In the genomic region with DNA sequence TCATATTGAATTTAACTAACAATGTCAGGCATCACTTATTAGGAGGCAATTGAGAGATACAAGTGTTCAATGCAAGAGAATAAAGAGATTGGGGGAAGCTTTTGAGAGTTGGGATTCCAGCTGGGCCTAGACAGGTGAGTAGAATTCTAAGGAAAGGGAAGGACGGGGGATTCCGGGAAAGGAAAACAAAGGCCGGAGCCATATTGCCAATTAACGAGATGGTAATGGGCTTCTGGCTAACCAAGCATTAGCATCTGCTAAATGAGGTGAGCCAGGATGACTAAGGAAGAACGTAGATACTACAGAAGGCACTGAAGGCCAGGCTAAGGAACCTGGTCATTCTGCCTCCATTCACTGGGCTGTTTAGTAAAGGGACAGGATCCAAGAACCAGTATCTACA, we compare ENCODE assay signal across 18 cellular contexts. TPM values are rescaled to one million over a fixed set of nuclear protein-coding genes. Genes with fewer than 3 reads are reported as not detected.
DNase-seq lines count a peak whose midpoint lies in the region; ATAC-seq and TF ChIP-seq lines count a peak whose summit lies in the region.
"Had no signal": no experiment of that assay in that cellular context is flagged by ENCODE, and none has a peak within 500 bp of the region (broad histone marks: within the 10 kb centered on the region; RNA-seq: fewer than 3 reads in every experiment).

No MANE protein-coding gene starts in this region.

- no peaks in the 10 kb centered on the region for H3K9me3 ChIP-seq in iPS-20b (ENCODE audit: insufficient read depth, low read depth, low read length)
- H3K9me3 ChIP-seq: colonic mucosa, sigmoid colon, tibial nerve had no signal

- CTCF ChIA-PET in WTC11 (lab: Charles Lee) (no interaction called here), RWPE1 (lab: Yijun Ruan, JAX) (no interaction called here)

- H3K4me3 ChIP-seq in iPS-20b (ENCODE audit: low read length) = no peak overlapping the region
- H3K4me3 ChIP-seq: colonic mucosa, sigmoid colon, tibial nerve had no signal

- H3K36me3 ChIP-seq in iPS-20b (ENCODE audit: insufficient read depth, low read depth, low read length) = no peaks in the 10 kb centered on the region
- H3K36me3 ChIP-seq: colonic mucosa, sigmoid colon, tibial nerve had no signal

- peak overlapping the region; percentile 98 for H3K27ac Mint-ChIP-seq in stimulated activated naive CD8-positive, alpha-beta T cell treated with anti-CD3 and anti-CD28 coated beads, Interleukin-15, Interleukin-2, amounts not matched to agents 100 ng/mL and 50 ng/mL, for 24 hours
- peak overlapping the region; percentile 72 for H3K27ac Mint-ChIP-seq in WTC11
- H3K27ac Mint-ChIP-seq: stimulated activated naive B cell treated with anti-CD40 and anti-IgM and Interleukin-4, amounts not matched to agents 10 μg/mL and 1 μg/mL and 100 μg/mL, for 72 hours had no signal

- no peaks in the 10 kb centered on the region for H3K27me3 ChIP-seq in iPS-20b (ENCODE audit: insufficient read depth, low read length)
- H3K27me3 ChIP-seq: colonic mucosa, sigmoid colon, tibial nerve had no signal

- H3K9me3 Mint-ChIP-seq in stimulated activated naive CD8-positive, alpha-beta T cell treated with anti-CD3 and anti-CD28 coated beads, Interleukin-15, Interleukin-2, amounts not matched to agents 100 ng/mL and 50 ng/mL, for 24 hours = no peaks in the 10 kb centered on the region
- no peaks in the 10 kb centered on the region for H3K9me3 Mint-ChIP-seq in WTC11
- H3K9me3 Mint-ChIP-seq: stimulated activated naive B cell treated with anti-CD40 and anti-IgM and Interleukin-4, amounts not matched to agents 10 μg/mL and 1 μg/mL and 100 μg/mL, for 72 hours had no signal

- POLR2A ChIA-PET in WTC11 (lab: Charles Lee) (interaction anchor here (1.5 kb wide), 1 partner anchor 12 kb away, joined by 3 read pairs; no protein-coding TSS in a partner anchor), RWPE1 (lab: Yijun Ruan, JAX; ENCODE audit: low non-redundant PET) (no interaction called here)

- H3K4me1 Mint-ChIP-seq in stimulated activated naive CD8-positive, alpha-beta T cell treated with anti-CD3 and anti-CD28 coated beads, Interleukin-15, Interleukin-2, amounts not matched to agents 100 ng/mL and 50 ng/mL, for 24 hours (ENCODE audit: low read depth) = peaks cover 100% of the 10 kb centered on the region
- peaks cover 76% of the 10 kb centered on the region for H3K4me1 Mint-ChIP-seq in WTC11

- DNase-seq in stimulated activated naive CD8-positive, alpha-beta T cell treated with anti-CD3 and anti-CD28 coated beads, Interleukin-15, Interleukin-2, amounts not matched to agents 100 U/mL and 50 U/mL, for 24 hours = no peak
- DNase-seq in WTC11 (ENCODE audit: low spot score) = no peak
- DNase-seq in activated CD4-positive, CD25-positive, alpha-beta regulatory T cell treated with anti-CD3 and anti-CD28 coated beads, Interleukin-2, amount 50 U/mL, for 72 hours = no peak
- DNase-seq in RWPE1 (ENCODE audit: low spot score) = no peak
- DNase-seq: activated gamma-delta T cell; colonic mucosa; COR-L47; EL; NCI-H1417; NCI-H82; SIG-M5; sigmoid colon; stimulated activated naive B cell treated with anti-CD40 and anti-IgM and Interleukin-4, amounts not matched to agents 10 μg/mL and 1 μg/mL and 100 μg/mL, for 72 hours had no signal

- H3K36me3 Mint-ChIP-seq in stimulated activated naive CD8-positive, alpha-beta T cell treated with anti-CD3 and anti-CD28 coated beads, Interleukin-15, Interleukin-2, amounts not matched to agents 100 ng/mL and 50 ng/mL, for 24 hours (ENCODE audit: low read depth) = peaks cover 70% of the 10 kb centered on the region
- no peaks in the 10 kb centered on the region for H3K36me3 Mint-ChIP-seq in WTC11

- peak overlapping the region; percentile 19 for H3K27ac ChIP-seq in iPS-20b (ENCODE audit: low read length)
- H3K27ac ChIP-seq in RWPE1 = no peak overlapping the region
- H3K27ac ChIP-seq: colonic mucosa, sigmoid colon had no signal

- no peak for ATAC-seq in stimulated activated naive CD8-positive, alpha-beta T cell treated with anti-CD3 and anti-CD28 coated beads, Interleukin-15, Interleukin-2, amounts not matched to agents 100 U/mL and 50 U/mL, for 24 hours
- ATAC-seq in WTC11 (no peak; the same call in 1 of the 2 replicates), HG03175 (IDR thresholded peaks at IDR 0.05; ENCODE audit: unreplicated experiment) (no peak)
- ATAC-seq: HepG2; stimulated activated naive B cell treated with anti-CD40 and anti-IgM and Interleukin-4, amounts not matched to agents 10 μg/mL and 1 μg/mL and 100 μg/mL, for 72 hours had no signal

- H3K27me3 Mint-ChIP-seq in stimulated activated naive CD8-positive, alpha-beta T cell treated with anti-CD3 and anti-CD28 coated beads, Interleukin-15, Interleukin-2, amounts not matched to agents 100 ng/mL and 50 ng/mL, for 24 hours = no peaks in the 10 kb centered on the region
- no peaks in the 10 kb centered on the region for H3K27me3 Mint-ChIP-seq in WTC11 (ENCODE audit: low read depth)
- H3K27me3 Mint-ChIP-seq: stimulated activated naive B cell treated with anti-CD40 and anti-IgM and Interleukin-4, amounts not matched to agents 10 μg/mL and 1 μg/mL and 100 μg/mL, for 72 hours had no signal

- H3K9ac ChIP-seq in iPS-20b (ENCODE audit: low read depth, low read length) = peak overlapping the region; percentile 2; the same call in 1 of the 2 replicates

- peaks cover 56% of the 10 kb centered on the region for H3K4me1 ChIP-seq in iPS-20b (ENCODE audit: insufficient read depth, low read length)
- H3K4me1 ChIP-seq: colonic mucosa had no signal

- TF ChIP-seq CTCF in WTC11 (IDR thresholded peaks at IDR 0.05) = no peak
- no peak for TF ChIP-seq CTCF in RWPE1 (conservative IDR thresholded peaks at IDR 0.05; ENCODE audit: low read depth)

- H3K4me3 Mint-ChIP-seq in stimulated activated naive CD8-positive, alpha-beta T cell treated with anti-CD3 and anti-CD28 coated beads, Interleukin-15, Interleukin-2, amounts not matched to agents 100 ng/mL and 50 ng/mL, for 24 hours = peak overlapping the region; percentile 84
- no peak overlapping the region for H3K4me3 Mint-ChIP-seq in WTC11
- H3K4me3 Mint-ChIP-seq: stimulated activated naive B cell treated with anti-CD40 and anti-IgM and Interleukin-4, amounts not matched to agents 10 μg/mL and 1 μg/mL and 100 μg/mL, for 72 hours had no signal

TF ChIP-seq in WTC11, 78 proteins besides CTCF, POLR2A, EP300 and RAD21 (continues in another document):
- TF ChIP-seq MXD4 (CRISPR knock-in tag; IDR thresholded peaks at IDR 0.05; ENCODE audit: borderline replicate concordance) (no peak), KAT7 (CRISPR knock-in tag; IDR thresholded peaks at IDR 0.05; ENCODE audit: borderline replicate concordance) (no peak), CBFB (CRISPR knock-in tag; IDR thresholded peaks at IDR 0.05; ENCODE audit: low read depth) (no peak), ZNF425 (CRISPR knock-in tag; conservative IDR thresholded peaks at IDR 0.05) (no peak), TP53 (CRISPR knock-in tag; IDR thresholded peaks at IDR 0.05) (no peak), RELA (CRISPR knock-in tag; IDR thresholded peaks at IDR 0.05; ENCODE audit: borderline replicate concordance) (no peak), RORB (CRISPR knock-in tag; IDR thresholded peaks at IDR 0.05) (no peak), E2F5 (CRISPR knock-in tag; IDR thresholded peaks at IDR 0.05) (no peak)
- TF ChIP-seq, protein P1, sequence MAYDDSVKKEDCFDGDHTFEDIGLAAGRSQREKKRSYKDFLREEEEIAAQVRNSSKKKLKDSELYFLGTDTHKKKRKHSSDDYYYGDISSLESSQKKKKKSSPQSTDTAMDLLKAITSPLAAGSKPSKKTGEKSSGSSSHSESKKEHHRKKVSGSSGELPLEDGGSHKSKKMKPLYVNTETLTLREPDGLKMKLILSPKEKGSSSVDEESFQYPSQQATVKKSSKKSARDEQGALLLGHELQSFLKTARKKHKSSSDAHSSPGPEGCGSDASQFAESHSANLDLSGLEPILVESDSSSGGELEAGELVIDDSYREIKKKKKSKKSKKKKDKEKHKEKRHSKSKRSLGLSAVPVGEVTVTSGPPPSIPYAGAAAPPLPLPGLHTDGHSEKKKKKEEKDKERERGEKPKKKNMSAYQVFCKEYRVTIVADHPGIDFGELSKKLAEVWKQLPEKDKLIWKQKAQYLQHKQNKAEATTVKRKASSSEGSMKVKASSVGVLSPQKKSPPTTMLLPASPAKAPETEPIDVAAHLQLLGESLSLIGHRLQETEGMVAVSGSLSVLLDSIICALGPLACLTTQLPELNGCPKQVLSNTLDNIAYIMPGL (CRISPR knock-in tag; IDR thresholded peaks at IDR 0.05) = no peak
- TF ChIP-seq, protein P2, sequence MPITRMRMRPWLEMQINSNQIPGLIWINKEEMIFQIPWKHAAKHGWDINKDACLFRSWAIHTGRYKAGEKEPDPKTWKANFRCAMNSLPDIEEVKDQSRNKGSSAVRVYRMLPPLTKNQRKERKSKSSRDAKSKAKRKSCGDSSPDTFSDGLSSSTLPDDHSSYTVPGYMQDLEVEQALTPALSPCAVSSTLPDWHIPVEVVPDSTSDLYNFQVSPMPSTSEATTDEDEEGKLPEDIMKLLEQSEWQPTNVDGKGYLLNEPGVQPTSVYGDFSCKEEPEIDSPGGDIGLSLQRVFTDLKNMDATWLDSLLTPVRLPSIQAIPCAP (CRISPR knock-in tag; IDR thresholded peaks at IDR 0.05) = no peak

RNA-seq across cellular contexts. Expression of gene FYN, which starts 10.5 kb away (rescaled TPM):
- 57.1 to 63.9 TPM (median 59.0 TPM) in 3 replicates for total RNA-seq in WTC11 (2021)
